34 cellular contexts compared by ENCODE assay signal in genomic region chr14:27536748-27537147, GRCh38.
"Had no signal": no experiment of that assay in that cellular context is flagged by ENCODE, and none has a peak within 500 bp of the region (broad histone marks: within the 10 kb centered on the region; RNA-seq: fewer than 3 reads in every experiment).

No MANE protein-coding gene starts in this region.

- H3K4me2 ChIP-seq: KMS-11 had no signal

- H3K36me3 ChIP-seq: MG63 had no signal

- H3K9ac ChIP-seq: KMS-11 had no signal

- H3K4me3 ChIP-seq: MG63 had no signal

- DNase-seq: Karpas-422, Kasumi-1, MG63, MM.1S, MV-4-11, NCI-H1048, NCI-H1092, NCI-H1092 treated with DMSO at 0.1 percent for 48 hours, NCI-H1105, NCI-H1105 treated with DMSO at 0.1 percent for 48 hours, NCI-H1417, NCI-H1417 treated with DMSO at 0.1 percent for 48 hours, NCI-H1436, NCI-H1436 treated with DMSO at 0.1 percent for 48 hours, NCI-H146, NCI-H1694, NCI-H1694 treated with DMSO at 0.1 percent for 48 hours, NCI-H187, NCI-H187 treated with DMSO at 0.1 percent for 48 hours, NCI-H1930, NCI-H2029, NCI-H2029 treated with DMSO at 0.1 percent for 48 hours, NCI-H2081, NCI-H2081 treated with DMSO at 0.1 percent for 48 hours, NCI-H2107, NCI-H2171, NCI-H2171 treated with DMSO at 0.1 percent for 48 hours, NCI-H2227 treated with DMSO at 0.1 percent for 48 hours, NCI-H226, NCI-H345, NCI-H446, NCI-H446 treated with DMSO at 0.1 percent for 48 hours, NCI-H510A had no signal

- H3K27me3 ChIP-seq: MG63 had no signal

- H3K9me3 ChIP-seq: MG63 had no signal

- H3K27ac ChIP-seq: KMS-11 had no signal
